Comparison of ENCODE assay signal across 29 cellular contexts in genomic region chr17:81607431-81607830, GRCh38. TPM values are rescaled to one million over a fixed set of nuclear protein-coding genes. Genes with fewer than 3 reads are reported as not detected.
A peak's percentile ranks its signal among the peaks of the same experiment; 100 is the strongest.
DNase-seq lines count a peak whose midpoint lies in the region; ATAC-seq and TF ChIP-seq lines count a peak whose summit lies in the region.
"Had no signal": no experiment of that assay in that cellular context is flagged by ENCODE, and none has a peak within 500 bp of the region (broad histone marks: within the 10 kb centered on the region; RNA-seq: fewer than 3 reads in every experiment).

No MANE protein-coding gene starts in this region.

- TF ChIP-seq CTCF in endothelial cell (IDR thresholded peaks at IDR 0.05; ENCODE audit: unreplicated experiment) = no peak

- H3K9me3 ChIP-seq in MG63 = no peaks in the 10 kb centered on the region
- H3K9me3 ChIP-seq: heart right ventricle, left ventricle myocardium inferior, suprapubic skin, uterus had no signal

- no peak for ATAC-seq in stimulated activated naive CD8-positive, alpha-beta T cell treated with anti-CD3 and anti-CD28 coated beads, Interleukin-15, amount 100 ng/mL, for 72 hours
- ATAC-seq in HG02610 (IDR thresholded peaks at IDR 0.05; ENCODE audit: unreplicated experiment) = no peak
- no peak for ATAC-seq in left cardiac atrium
- ATAC-seq: CD8-positive, alpha-beta T cell; heart right ventricle had no signal

- no peaks in the 10 kb centered on the region for H3K27me3 Mint-ChIP-seq in stimulated activated naive CD8-positive, alpha-beta T cell treated with anti-CD3 and anti-CD28 coated beads, Interleukin-15, Interleukin-2, amounts not matched to agents 100 ng/mL and 50 ng/mL, for 24 hours
- H3K27me3 Mint-ChIP-seq in stimulated activated naive CD8-positive, alpha-beta T cell treated with anti-CD3 and anti-CD28 coated beads, Interleukin-15, amount 100 ng/mL, for 72 hours = no peaks in the 10 kb centered on the region
- no peaks in the 10 kb centered on the region for H3K27me3 Mint-ChIP-seq in T-helper 2 cell treated with Interferon-gamma antibody and Interleukin-4, amounts not matched to agents 5 μg/mL and 100 μg/mL, for 36 hours (ENCODE audit: low read depth)
- H3K27me3 Mint-ChIP-seq in endothelial cell (ENCODE audit: unreplicated experiment) = no peaks in the 10 kb centered on the region
- H3K27me3 Mint-ChIP-seq: central memory CD8-positive, alpha-beta T cell had no signal

- H3K4me3 ChIP-seq in MG63 = no peak overlapping the region
- H3K4me3 ChIP-seq: dorsolateral prefrontal cortex, heart right ventricle, left ventricle myocardium inferior, suprapubic skin, uterus had no signal

- peaks cover 59% of the 10 kb centered on the region for H3K36me3 Mint-ChIP-seq in stimulated activated naive CD8-positive, alpha-beta T cell treated with anti-CD3 and anti-CD28 coated beads, Interleukin-15, Interleukin-2, amounts not matched to agents 100 ng/mL and 50 ng/mL, for 24 hours (ENCODE audit: low read depth)
- H3K36me3 Mint-ChIP-seq in T-helper 2 cell treated with Interferon-gamma antibody and Interleukin-4, amounts not matched to agents 5 μg/mL and 100 μg/mL, for 36 hours (ENCODE audit: low read depth) = peaks cover 33% of the 10 kb centered on the region
- peaks cover 42% of the 10 kb centered on the region for H3K36me3 Mint-ChIP-seq in endothelial cell (ENCODE audit: low read depth, unreplicated experiment)

- no peak overlapping the region for H3K4me3 Mint-ChIP-seq in stimulated activated naive CD8-positive, alpha-beta T cell treated with anti-CD3 and anti-CD28 coated beads, Interleukin-15, Interleukin-2, amounts not matched to agents 100 ng/mL and 50 ng/mL, for 24 hours
- H3K4me3 Mint-ChIP-seq in stimulated activated naive CD8-positive, alpha-beta T cell treated with anti-CD3 and anti-CD28 coated beads, Interleukin-15, amount 100 ng/mL, for 72 hours = no peak overlapping the region
- no peak overlapping the region for H3K4me3 Mint-ChIP-seq in T-helper 2 cell treated with Interferon-gamma antibody and Interleukin-4, amounts not matched to agents 5 μg/mL and 100 μg/mL, for 36 hours
- no peak overlapping the region for H3K4me3 Mint-ChIP-seq in endothelial cell (ENCODE audit: unreplicated experiment)
- H3K4me3 Mint-ChIP-seq: CD8-positive, alpha-beta T cell; central memory CD8-positive, alpha-beta T cell; nephron progenitor cell had no signal

- H3K36me3 ChIP-seq in MG63 = peaks cover 91% of the 10 kb centered on the region
- H3K36me3 ChIP-seq: uterus had no signal

- peaks cover 12% of the 10 kb centered on the region for H3K4me1 Mint-ChIP-seq in stimulated activated naive CD8-positive, alpha-beta T cell treated with anti-CD3 and anti-CD28 coated beads, Interleukin-15, Interleukin-2, amounts not matched to agents 100 ng/mL and 50 ng/mL, for 24 hours (ENCODE audit: low read depth)
- H3K4me1 Mint-ChIP-seq in stimulated activated naive CD8-positive, alpha-beta T cell treated with anti-CD3 and anti-CD28 coated beads, Interleukin-15, amount 100 ng/mL, for 72 hours = peaks cover 11% of the 10 kb centered on the region
- peaks cover 3% of the 10 kb centered on the region for H3K4me1 Mint-ChIP-seq in T-helper 2 cell treated with Interferon-gamma antibody and Interleukin-4, amounts not matched to agents 5 μg/mL and 100 μg/mL, for 36 hours (ENCODE audit: low read depth)
- H3K4me1 Mint-ChIP-seq in endothelial cell (ENCODE audit: unreplicated experiment) = no peaks in the 10 kb centered on the region
- H3K4me1 Mint-ChIP-seq: central memory CD8-positive, alpha-beta T cell; nephron progenitor cell had no signal

- H3K27ac Mint-ChIP-seq in stimulated activated naive CD8-positive, alpha-beta T cell treated with anti-CD3 and anti-CD28 coated beads, Interleukin-15, Interleukin-2, amounts not matched to agents 100 ng/mL and 50 ng/mL, for 24 hours = peak overlapping the region; percentile 55
- H3K27ac Mint-ChIP-seq in stimulated activated naive CD8-positive, alpha-beta T cell treated with anti-CD3 and anti-CD28 coated beads, Interleukin-15, amount 100 ng/mL, for 72 hours = no peak overlapping the region
- no peak overlapping the region for H3K27ac Mint-ChIP-seq in T-helper 2 cell treated with Interferon-gamma antibody and Interleukin-4, amounts not matched to agents 5 μg/mL and 100 μg/mL, for 36 hours
- H3K27ac Mint-ChIP-seq in endothelial cell (ENCODE audit: unreplicated experiment) = peak overlapping the region; percentile 67
- H3K27ac Mint-ChIP-seq: CD8-positive, alpha-beta T cell had no signal

- intact Hi-C loops in left cardiac atrium (cut with DNase I) = loop anchor here in 1 of 2 donors (10.0 kb wide), 1 partner anchor 353 kb away; no protein-coding TSS in a partner anchor

- no peaks in the 10 kb centered on the region for H3K27me3 ChIP-seq in MG63
- H3K27me3 ChIP-seq: dorsolateral prefrontal cortex, heart right ventricle, suprapubic skin, uterus had no signal

- H3K9me3 Mint-ChIP-seq in stimulated activated naive CD8-positive, alpha-beta T cell treated with anti-CD3 and anti-CD28 coated beads, Interleukin-15, Interleukin-2, amounts not matched to agents 100 ng/mL and 50 ng/mL, for 24 hours = no peaks in the 10 kb centered on the region
- H3K9me3 Mint-ChIP-seq in stimulated activated naive CD8-positive, alpha-beta T cell treated with anti-CD3 and anti-CD28 coated beads, Interleukin-15, amount 100 ng/mL, for 72 hours = no peaks in the 10 kb centered on the region
- H3K9me3 Mint-ChIP-seq in T-helper 2 cell treated with Interferon-gamma antibody and Interleukin-4, amounts not matched to agents 5 μg/mL and 100 μg/mL, for 36 hours = no peaks in the 10 kb centered on the region
- no peaks in the 10 kb centered on the region for H3K9me3 Mint-ChIP-seq in endothelial cell (ENCODE audit: unreplicated experiment)
- H3K9me3 Mint-ChIP-seq: CD8-positive, alpha-beta T cell; central memory CD8-positive, alpha-beta T cell; nephron progenitor cell had no signal

- DNase-seq in stimulated activated naive CD8-positive, alpha-beta T cell treated with anti-CD3 and anti-CD28 coated beads, Interleukin-15, amount 100 ng/mL, for 72 hours = no peak
- DNase-seq in T-helper 2 cell treated with Interferon-gamma antibody and Interleukin-4, amounts not matched to agents 5 μg/mL and 100 μg/mL, for 36 hours (ENCODE audit: low spot score) = peak; percentile 9
- DNase-seq in endothelial cell (ENCODE audit: low spot score) (no peak), MG63 (no peak), NCI-H226 (no peak), left cardiac atrium (no peak)
- DNase-seq: activated CD4-positive, alpha-beta T cell treated with anti-CD3 and anti-CD28 coated beads for 1 hour; activated gamma-delta T cell; AML-193; amygdala; CD8-positive, alpha-beta T cell; DMS79; dorsolateral prefrontal cortex; heart right ventricle; KBM-7; left ventricle myocardium inferior; midbrain; NCI-H146; NCI-H2171; NCI-H526; nephron progenitor cell; uterus had no signal

RNA-seq across cellular contexts. Expression of gene NPLOC4, which starts 29.5 kb away (rescaled TPM):
- total RNA-seq in endothelial cell (ENCODE audit: unreplicated experiment) = 133 TPM
- total RNA-seq in MG63 (2014; rRNA removed; shearing (Covaris generic); ENCODE audit: low replicate concordance) = 109 and 157 TPM in 2 replicates
- total RNA-seq in left cardiac atrium = 10 to 100 TPM; 67.2 to 97.1 TPM

RNA-seq across cellular contexts. Expression of gene TSPAN10, which starts 29.6 kb away (rescaled TPM):
- total RNA-seq in endothelial cell (ENCODE audit: unreplicated experiment) (2.5 TPM), left cardiac atrium (under 1 TPM; 0.16 to 0.50 TPM)
- total RNA-seq in MG63 (2014; rRNA removed; shearing (Covaris generic); ENCODE audit: low replicate concordance) = 2.6 and 3.7 TPM in 2 replicates

RNA-seq across cellular contexts. Expression of gene PDE6G, which starts 48.9 kb away (rescaled TPM):
- total RNA-seq in endothelial cell (ENCODE audit: unreplicated experiment) (1.1 TPM), left cardiac atrium (under 1 TPM in 1 of 2 donors, not detected in 1; 0.50 TPM)
- total RNA-seq in MG63 (2014; rRNA removed; shearing (Covaris generic); ENCODE audit: low replicate concordance) = not detected in 2 replicates
- total RNA-seq: fibroblast of villous mesenchyme, HT-29, left ventricle myocardium inferior, posterior vena cava had no signal

RNA-seq across cellular contexts. Expression of gene FAAP100, which starts 55.3 kb away (rescaled TPM):
- 40.6 TPM for total RNA-seq in endothelial cell (ENCODE audit: unreplicated experiment)
- total RNA-seq in MG63 (2014; rRNA removed; shearing (Covaris generic); ENCODE audit: low replicate concordance) = 25.6 and 41.7 TPM in 2 replicates
- total RNA-seq in left cardiac atrium = 10 to 100 TPM; 11.6 to 15.7 TPM

RNA-seq across cellular contexts. Expression of gene OXLD1, which starts 59.0 kb away (rescaled TPM):
- total RNA-seq in endothelial cell (ENCODE audit: unreplicated experiment) (22.4 TPM), left cardiac atrium (10 to 100 TPM; 20.9 to 23.6 TPM)
- total RNA-seq in MG63 (2014; rRNA removed; shearing (Covaris generic); ENCODE audit: low replicate concordance) = 61.1 and 64.7 TPM in 2 replicates

Comparison
In these comparisons a context has a peak if more than half of its experiments do, and no peak if none do; other contexts are left out.
1. H3K27ac Mint-ChIP-seq: peak in stimulated activated naive CD8-positive, alpha-beta T cell treated with anti-CD3 and anti-CD28 coated beads, Interleukin-15, Interleukin-2, amounts not matched to agents 100 ng/mL and 50 ng/mL, for 24 hours (single experiment) and endothelial cell (single experiment); none in stimulated activated naive CD8-positive, alpha-beta T cell treated with anti-CD3 and anti-CD28 coated beads, Interleukin-15, amount 100 ng/mL, for 72 hours (0 of 2) and T-helper 2 cell treated with Interferon-gamma antibody and Interleukin-4, amounts not matched to agents 5 μg/mL and 100 μg/mL, for 36 hours (single experiment).